In the genomic region with DNA sequence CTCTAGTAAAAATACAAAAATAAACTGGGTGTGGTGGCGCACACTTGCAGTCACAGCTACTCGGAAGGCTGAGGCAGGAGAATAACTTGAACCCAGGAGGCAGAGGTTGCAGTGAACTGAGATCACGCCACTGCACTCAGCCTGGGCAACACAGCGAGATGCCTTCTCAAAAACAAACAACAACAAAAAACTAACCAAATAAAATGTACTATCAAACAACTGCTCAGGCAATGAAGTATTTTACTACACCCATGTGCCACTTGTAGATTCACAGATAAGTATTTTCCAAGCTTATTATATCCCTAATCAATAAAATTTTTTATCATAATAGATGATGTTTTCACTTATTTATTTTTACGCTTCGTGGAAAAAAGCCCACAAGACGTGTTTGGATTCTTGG, we compare ENCODE assay signal across 8 cellular contexts. TPM values are rescaled to one million over a fixed set of nuclear protein-coding genes. Genes with fewer than 3 reads are reported as not detected.
A peak's percentile ranks its signal among the peaks of the same experiment; 100 is the strongest.
DNase-seq lines count a peak whose midpoint lies in the region; ATAC-seq and TF ChIP-seq lines count a peak whose summit lies in the region.

No MANE protein-coding gene starts in this region.

- H3K9ac ChIP-seq in Loucy (ENCODE audit: low read depth, low read length, poor library complexity, severe bottlenecking) = peak overlapping the region; percentile 80

- H3K36me3 Mint-ChIP-seq in nephron (ENCODE audit: low read depth) = no peaks in the 10 kb centered on the region

- H3F3A ChIP-seq in Loucy (ENCODE audit: low read depth) = no peaks in the 10 kb centered on the region

- no peak overlapping the region for H2AFZ ChIP-seq in Loucy (ENCODE audit: low read length)

- H3K4me3 Mint-ChIP-seq in nephron = peak overlapping the region; percentile 96 to 99 (median 97)

- H3K4me2 ChIP-seq in Loucy (ENCODE audit: low read depth, low read length, poor library complexity, severe bottlenecking) = peak overlapping the region; percentile 80

- peak overlapping the region in 56 of 59 donors; percentile 31 to 99 (median 94) for H3K27ac ChIP-seq in dorsolateral prefrontal cortex

- no peak for ATAC-seq in GM21528 (IDR thresholded peaks at IDR 0.05; ENCODE audit: low FRiP score, unreplicated experiment)

- H3K4me3 ChIP-seq in BE2C (ENCODE audit: low read depth, low read length) (peak overlapping the region; percentile 93), Loucy (ENCODE audit: low read length, poor library complexity, severe bottlenecking) (peak overlapping the region; percentile 85), dorsolateral prefrontal cortex (peak overlapping the region; percentile 56 to 95 (median 78))

- intact Hi-C loops in dorsolateral prefrontal cortex (cut with DNase I) = loop anchor here (2.0 to 5.0 kb wide), 3 partner anchors 198 to 244 kb away; a partner anchor contains a TSS

- H3K4me1 Mint-ChIP-seq in nephron = no peaks in the 10 kb centered on the region

- H3K36me3 ChIP-seq in BE2C (no peaks in the 10 kb centered on the region), Loucy (ENCODE audit: insufficient read depth, low read length) (no peaks in the 10 kb centered on the region)

- no peaks in the 10 kb centered on the region for H3K9me3 Mint-ChIP-seq in nephron

- H3K9me2 ChIP-seq in Loucy (replicated peaks; ENCODE audit: low read depth, low read length) = no peaks in the 10 kb centered on the region

- H3K4me1 ChIP-seq in BE2C (no peaks in the 10 kb centered on the region), Loucy (ENCODE audit: insufficient read depth, low read length, poor library complexity, severe bottlenecking) (peaks cover 4% of the 10 kb centered on the region)

- TF ChIP-seq CTCF in BE2C (IDR thresholded peaks at IDR 0.05; ENCODE audit: low read depth, low read length) (no peak), Loucy (conservative IDR thresholded peaks at IDR 0.05; ENCODE audit: low read length) (no peak), dorsolateral prefrontal cortex (IDR thresholded peaks at IDR 0.05 in 54 of 56, conservative IDR thresholded peaks at IDR 0.05 in 2 of 56; ENCODE audit: low read depth in 1 of 56, partially characterized antibody in 56 of 56) (no peak), nephron (IDR thresholded peaks at IDR 0.05; ENCODE audit: unreplicated experiment in 3 of 3) (no peak)

- no peaks in the 10 kb centered on the region for H3K27me3 Mint-ChIP-seq in nephron (ENCODE audit: low read depth)

- no peaks in the 10 kb centered on the region; the same call in 1 of the 2 replicates for H3K27me3 ChIP-seq in BE2C
- H3K27me3 ChIP-seq in Loucy (ENCODE audit: insufficient read depth, low read length, poor library complexity, severe bottlenecking) = no peaks in the 10 kb centered on the region
- H3K27me3 ChIP-seq in dorsolateral prefrontal cortex = no peaks in the 10 kb centered on the region

- peak overlapping the region; percentile 100 for H3K27ac Mint-ChIP-seq in nephron

- no peaks in the 10 kb centered on the region for H4K20me1 ChIP-seq in Loucy (ENCODE audit: insufficient read depth, low read length, poor library complexity, severe bottlenecking)

- H3K9me3 ChIP-seq in BE2C (no peaks in the 10 kb centered on the region), Loucy (ENCODE audit: insufficient read depth, low read depth, low read length) (no peaks in the 10 kb centered on the region)

- DNase-seq in BE2C = no peak
- DNase-seq in dorsolateral prefrontal cortex = no peak
- no peak for DNase-seq in NCI-H345 (lab: John Stamatoyannopoulos, UW)
- no peak for DNase-seq in NCI-H510A (lab: John Stamatoyannopoulos, UW)
- DNase-seq in RKO (ENCODE audit: low spot score) = no peak

- no peaks in the 10 kb centered on the region for H3K79me2 ChIP-seq in Loucy (ENCODE audit: insufficient read depth, low read length)

RNA-seq across cellular contexts. Expression of a gene that starts 0.9 kb away (rescaled TPM):
- 1.1 TPM for polyA plus RNA-seq in BE2C (2012; ENCODE audit: insufficient read depth, insufficient read length, low read depth)
- total RNA-seq in dorsolateral prefrontal cortex = 1 to 10 TPM in 77 of 120 experiments, under 1 TPM in 36, not detected in 7; 0.21 to 4.2 (median 1.4) TPM

RNA-seq across cellular contexts. Expression of a gene that starts 31.8 kb away (rescaled TPM):
- polyA plus RNA-seq in BE2C (2012; ENCODE audit: insufficient read depth, insufficient read length, low read depth) = 0.25 TPM
- total RNA-seq in dorsolateral prefrontal cortex = 10 to 100 TPM in 11 of 120 experiments, 1 to 10 TPM in 109; 3.1 to 18.7 (median 6.9) TPM
